Comparison of ENCODE assay signal across 10 cellular contexts in genomic region chr12:1915082-1915968, GRCh38. TPM values are rescaled to one million over a fixed set of nuclear protein-coding genes. Genes with fewer than 3 reads are reported as not detected.
A peak's percentile ranks its signal among the peaks of the same experiment; 100 is the strongest.
DNase-seq lines count a peak whose midpoint lies in the region; ATAC-seq and TF ChIP-seq lines count a peak whose summit lies in the region.
"Had no signal": no experiment of that assay in that cellular context is flagged by ENCODE, and none has a peak within 500 bp of the region (broad histone marks: within the 10 kb centered on the region; RNA-seq: fewer than 3 reads in every experiment).

No MANE protein-coding gene starts in this region.

- peaks cover 27% of the 10 kb centered on the region for H3K4me1 ChIP-seq in testis

- POLR2A ChIA-PET in activated CD4-positive, alpha-beta memory T cell treated with anti-CD3 and anti-CD28 coated beads for 36 hours (lab: Charles Lee): no interaction called here

- H3K27me3 Mint-ChIP-seq in activated CD4-positive, alpha-beta memory T cell treated with anti-CD3 and anti-CD28 coated beads for 36 hours: peaks cover 3% of the 10 kb centered on the region

- intact Hi-C loops in activated CD4-positive, alpha-beta memory T cell treated with anti-CD3 and anti-CD28 coated beads for 36 hours (cut with micrococcal nuclease): no loop called here
- intact Hi-C loops in testis (cut with DNase I; ENCODE audit: low total_unique reads): no loop called here

- no peak overlapping the region for H3K4me3 Mint-ChIP-seq in activated CD4-positive, alpha-beta memory T cell treated with anti-CD3 and anti-CD28 coated beads for 36 hours

- H3K27ac Mint-ChIP-seq in activated CD4-positive, alpha-beta memory T cell treated with anti-CD3 and anti-CD28 coated beads for 36 hours: peak overlapping the region; percentile 38

- peak; percentile 33 for DNase-seq in activated gamma-delta T cell treated with Interleukin-2 at 50 U/mL for 16 hours
- DNase-seq in activated gamma-delta T cell (lab: John Stamatoyannopoulos, UW): no peak
- DNase-seq in activated CD4-positive, alpha-beta memory T cell treated with anti-CD3 and anti-CD28 coated beads for 36 hours: peak; percentile 45
- DNase-seq in iPS-NIHi11 (ENCODE audit: low spot score): peak; percentile 12
- DNase-seq in testis: peak; percentile 12
- no peak for DNase-seq in DMS 273 (lab: John Stamatoyannopoulos, UW; ENCODE audit: unreplicated experiment)
- no peak for DNase-seq in COLO829 (ENCODE audit: low spot score)
- DNase-seq: BE2C had no signal

- ATAC-seq in HG02870 (IDR thresholded peaks at IDR 0.05; ENCODE audit: unreplicated experiment): no peak

- H3K4me1 Mint-ChIP-seq in activated CD4-positive, alpha-beta memory T cell treated with anti-CD3 and anti-CD28 coated beads for 36 hours (ENCODE audit: low read depth): peaks cover 9% of the 10 kb centered on the region

- H3K36me3 Mint-ChIP-seq in activated CD4-positive, alpha-beta memory T cell treated with anti-CD3 and anti-CD28 coated beads for 36 hours: no peaks in the 10 kb centered on the region

- no peak overlapping the region for H3K4me3 ChIP-seq in testis

- no peak overlapping the region for H3K27ac ChIP-seq in testis

- CTCF ChIA-PET in activated CD4-positive, alpha-beta memory T cell treated with anti-CD3 and anti-CD28 coated beads for 36 hours (lab: Charles Lee): interaction anchor here (1.4 to 2.8 kb wide), 3 partner anchors 24 to 281 kb away, joined by 4 to 9 read pairs (median 7); no protein-coding TSS in a partner anchor

- H3K9me3 ChIP-seq in testis: no peaks in the 10 kb centered on the region
- H3K9me3 ChIP-seq: BE2C had no signal

- TF ChIP-seq CTCF in testis (IDR thresholded peaks at IDR 0.05): no peak

- H3K36me3 ChIP-seq in testis (ENCODE audit: low read depth, missing control alignments): no peaks in the 10 kb centered on the region
- H3K36me3 ChIP-seq: BE2C had no signal

- 86 to 92% methylated on average over 8 to 18 of the region's 18 CpGs for WGBS in testis, 2 donors

- TF ChIP-seq POLR2A in testis (IDR thresholded peaks at IDR 0.05): no peak

- no peaks in the 10 kb centered on the region for H3K27me3 ChIP-seq in testis
- H3K27me3 ChIP-seq: BE2C had no signal

- no peaks in the 10 kb centered on the region for H3K9me3 Mint-ChIP-seq in activated CD4-positive, alpha-beta memory T cell treated with anti-CD3 and anti-CD28 coated beads for 36 hours
- H3K9me3 Mint-ChIP-seq: nephron had no signal

RNA-seq across cellular contexts. Expression of gene CACNA2D4, which starts 3.1 kb away (rescaled TPM):
- 10 to 100 TPM; 11.7 to 13.3 TPM for total RNA-seq in activated CD4-positive, alpha-beta memory T cell treated with anti-CD3 and anti-CD28 coated beads for 36 hours
- 10 to 100 TPM; 15.8 to 18.3 TPM for total RNA-seq in testis
- polyA plus RNA-seq in testis (ENCODE audit: insufficient read depth, low read depth, low replicate concordance): 10.8 TPM

Comparison
In these comparisons a context has a peak if more than half of its experiments do, and no peak if none do; other contexts are left out.
1. DNase-seq: peak in activated gamma-delta T cell treated with Interleukin-2 at 50 U/mL for 16 hours (single experiment), activated CD4-positive, alpha-beta memory T cell treated with anti-CD3 and anti-CD28 coated beads for 36 hours (single experiment), iPS-NIHi11 (single experiment) and testis (single experiment); none in activated gamma-delta T cell (single experiment), DMS 273 (single experiment) and COLO829 (single experiment).